In genomic region chr6:11485261-11485660, GRCh38 we compare ENCODE assay signal across 20 cellular contexts. TPM values are rescaled to one million over a fixed set of nuclear protein-coding genes. Genes with fewer than 3 reads are reported as not detected.
DNase-seq lines count a peak whose midpoint lies in the region.
"Had no signal": no experiment of that assay in that cellular context is flagged by ENCODE, and none has a peak within 500 bp of the region (broad histone marks: within the 10 kb centered on the region; RNA-seq: fewer than 3 reads in every experiment).

No MANE protein-coding gene starts in this region.

- H3K36me3 ChIP-seq in MG63 = no peaks in the 10 kb centered on the region
- H3K36me3 ChIP-seq: SJSA1 had no signal

- peak; percentile 87 for DNase-seq in SK-MEL-5 (ENCODE audit: low read depth, low spot score)
- peak; percentile 47 for DNase-seq in cerebellum (ENCODE audit: low spot score)
- DNase-seq in foreskin melanocyte = peak; percentile 33
- peak; percentile 6 for DNase-seq in pons (ENCODE audit: low spot score)
- DNase-seq in MG63 = no peak
- no peak for DNase-seq in hypothalamus (lab: John Stamatoyannopoulos, UW)
- no peak for DNase-seq in SHP77 (lab: John Stamatoyannopoulos, UW)
- DNase-seq: CD4-positive, CD25-positive, alpha-beta regulatory T cell; COR-L47; DMS79 treated with DMSO at 0.1 percent for 48 hours; KBM-7; NCI-H1105; NCI-H2029 treated with DMSO at 0.1 percent for 48 hours; NCI-H446; NCI-H526; OCI-M1 had no signal

- H3K4me3 ChIP-seq in MG63 = no peak overlapping the region
- H3K4me3 ChIP-seq: A549, GM12878, GM23338, SJSA1 had no signal

- in situ Hi-C loops in SK-MEL-5 (cut with HindIII; ENCODE audit: low pct_unique_long_range_greater_than_20kb, low sequenced_read_pairs) = loop anchor here (10.0 kb wide), 1 partner anchor 230 kb away; no protein-coding TSS in a partner anchor

- no peaks in the 10 kb centered on the region for H3K9me3 ChIP-seq in MG63
- H3K9me3 ChIP-seq: A549, SJSA1 had no signal

- no peaks in the 10 kb centered on the region for H3K27me3 ChIP-seq in MG63
- H3K27me3 ChIP-seq: SJSA1 had no signal

RNA-seq across cellular contexts. Expression of gene TMEM170B, which starts 52.3 kb away (rescaled TPM):
- total RNA-seq in SK-MEL-5 (2014; rRNA removed; shearing (Covaris generic)) = 5.8 and 6.6 TPM in 2 replicates
- 3.8 and 4.9 TPM in 2 replicates for polyA plus RNA-seq in SK-MEL-5 (2015; cell fraction: cytosol; rRNA removed)
- polyA plus RNA-seq in SK-MEL-5 (2015; cell fraction: nucleus; rRNA removed) = 6.6 and 7.3 TPM in 2 replicates
- 42.9 TPM for total RNA-seq in cerebellum
- total RNA-seq in MG63 (2014; rRNA removed; shearing (Covaris generic); ENCODE audit: low replicate concordance) = 3.9 and 6.9 TPM in 2 replicates

Comparison
In these comparisons a context has a peak if more than half of its experiments do, and no peak if none do; other contexts are left out.
1. DNase-seq: peak in SK-MEL-5 (single experiment), cerebellum (single experiment), foreskin melanocyte (single experiment) and pons (single experiment); none in MG63 (single experiment), hypothalamus (0 of 51) and SHP77 (0 of 2).